In the genomic region with DNA sequence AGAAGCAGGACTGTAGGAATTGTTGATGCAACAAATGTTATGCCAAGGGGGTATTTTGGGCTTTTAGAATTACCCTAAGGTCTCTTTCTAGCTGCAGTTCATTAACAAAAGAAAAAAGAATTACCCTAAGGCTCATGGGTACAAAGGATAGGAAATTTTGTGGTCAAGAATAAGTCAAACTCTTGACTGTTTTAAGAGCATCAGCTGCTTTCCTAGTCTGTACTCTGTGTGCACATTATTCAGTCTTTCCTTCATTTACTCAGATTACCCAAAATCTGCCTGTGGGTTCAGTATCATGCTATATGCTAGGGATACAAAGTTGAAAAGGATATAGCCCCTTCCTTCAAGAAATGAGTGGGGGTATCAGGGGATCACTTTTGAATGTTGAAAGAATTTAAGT, we compare ENCODE assay signal across 13 cellular contexts. TPM values are rescaled to one million over a fixed set of nuclear protein-coding genes. Genes with fewer than 3 reads are reported as not detected.
DNase-seq lines count a peak whose midpoint lies in the region; ATAC-seq, FAIRE-seq and TF ChIP-seq lines count a peak whose summit lies in the region.
"Had no signal": no experiment of that assay in that cellular context is flagged by ENCODE, and none has a peak within 500 bp of the region (broad histone marks: within the 10 kb centered on the region; RNA-seq: fewer than 3 reads in every experiment).

No MANE protein-coding gene starts in this region.

- TF ChIP-seq POLR2A in HepG2 (IDR thresholded peaks at IDR 0.05; ENCODE audit: insufficient read depth in 1 of 2, low read depth in 2 of 2, low read length in 2 of 2) (no peak), right lobe of liver (IDR thresholded peaks at IDR 0.05) (no peak), ovary (IDR thresholded peaks at IDR 0.05) (no peak)

- H3K4me3 ChIP-seq in HepG2 (replicated peaks in 1 of 3; ENCODE audit: insufficient read depth in 1 of 3, low read depth in 2 of 3, low read length in 3 of 3) (no peak overlapping the region), right lobe of liver (no peak overlapping the region), ovary (no peak overlapping the region)

- H3K9ac ChIP-seq in HepG2 (ENCODE audit: insufficient read depth, low read depth, low read length), result no peak overlapping the region

- intact Hi-C loops in HepG2 (cut with micrococcal nuclease; ENCODE audit: unreplicated experiment) (no loop called here), right lobe of liver (cut with DNase I) (no loop called here), ovary (cut with DNase I) (no loop called here)

- no peak overlapping the region; the same call in 1 of the 2 replicates for H3K27ac Mint-ChIP-seq in WTC11
- no peak overlapping the region for H3K27ac Mint-ChIP-seq in endothelial cell (ENCODE audit: unreplicated experiment)
- peak overlapping the region; percentile 14 for H3K27ac Mint-ChIP-seq in type B pancreatic cell

- in situ Hi-C loops in HepG2 (cut with HindIII; ENCODE audit: extremely low pct_ligation_motif_present, low pct_unique_long_range_greater_than_20kb), result no loop called here

- TF ChIP-seq CTCF in HepG2 (CRISPR knock-in tag; IDR thresholded peaks at IDR 0.05) (no peak), right lobe of liver (IDR thresholded peaks at IDR 0.05) (no peak), WTC11 (IDR thresholded peaks at IDR 0.05) (no peak), endothelial cell (IDR thresholded peaks at IDR 0.05; ENCODE audit: unreplicated experiment) (no peak), type B pancreatic cell (conservative IDR thresholded peaks at IDR 0.05) (no peak), ovary (IDR thresholded peaks at IDR 0.05) (no peak)

- CTCF ChIA-PET in HepG2 (lab: Yijun Ruan, JAX; ENCODE audit: low intra/inter-chr PET ratio, low total read pairs) (no interaction called here), WTC11 (lab: Charles Lee) (interaction anchor here (0.9 to 2.9 kb wide), 3 partner anchors 27 to 167 kb away, joined by 4 to 11 read pairs (median 4); no protein-coding TSS in a partner anchor)

- BruUV-seq in HepG2 (replicated peaks; lab: Mats Ljungman, UMichigan), result no TSS peak

- H3K4me1 Mint-ChIP-seq in WTC11 (peaks cover 15% of the 10 kb centered on the region), endothelial cell (ENCODE audit: unreplicated experiment) (peaks cover 17% of the 10 kb centered on the region), type B pancreatic cell (ENCODE audit: unreplicated experiment) (no peaks in the 10 kb centered on the region)

- H3K27me3 ChIP-seq in HepG2 (ENCODE audit: control insufficient read depth in 1 of 2, insufficient read depth in 2 of 2, low read length in 2 of 2), result no peaks in the 10 kb centered on the region
- H3K27me3 ChIP-seq in right lobe of liver, result no peaks in the 10 kb centered on the region
- H3K27me3 ChIP-seq in ovary, result no peaks in the 10 kb centered on the region

- no peak for FAIRE-seq in HepG2 (lab: Jason Lieb, UNC)

- ATAC-seq in HepG2 (peak; percentile 13; the same call in 1 of the 3 replicates), right lobe of liver (no peak), WTC11 (no peak)

- H3K4me3 Mint-ChIP-seq in WTC11 (no peak overlapping the region), endothelial cell (ENCODE audit: unreplicated experiment) (peak overlapping the region; percentile 51), type B pancreatic cell (no peak overlapping the region)

- H3K27ac ChIP-seq in HepG2 (ENCODE audit: extremely low read length, insufficient read depth, low read length) (no peak overlapping the region), right lobe of liver (no peak overlapping the region), ovary (no peak overlapping the region)

- H3K27me3 Mint-ChIP-seq in WTC11 (ENCODE audit: low read depth) (no peaks in the 10 kb centered on the region), endothelial cell (ENCODE audit: unreplicated experiment) (peaks cover 2% of the 10 kb centered on the region), type B pancreatic cell (no peaks in the 10 kb centered on the region)

- H3K36me3 ChIP-seq in HepG2 (replicated peaks in 1 of 2; ENCODE audit: control insufficient read depth in 1 of 2, insufficient read depth in 2 of 2, low read length in 2 of 2), result peaks cover 4 to 22% of the 10 kb centered on the region in 2 experiments; a peak in 4 of 5 replicates
- peaks cover 0 to 30% (median 17%) of the 10 kb centered on the region in 4 donors for H3K36me3 ChIP-seq in right lobe of liver
- no peaks in the 10 kb centered on the region for H3K36me3 ChIP-seq in ovary

- peaks cover 33% of the 10 kb centered on the region for H3K36me3 Mint-ChIP-seq in WTC11
- H3K36me3 Mint-ChIP-seq in endothelial cell (ENCODE audit: low read depth, unreplicated experiment), result peaks cover 11% of the 10 kb centered on the region
- peaks cover 25% of the 10 kb centered on the region for H3K36me3 Mint-ChIP-seq in type B pancreatic cell

- H4K20me1 ChIP-seq in HepG2 (ENCODE audit: insufficient read depth, low read length), result no peaks in the 10 kb centered on the region

- H2AFZ ChIP-seq in HepG2 (ENCODE audit: low read length), result no peak overlapping the region

- H3K4me2 ChIP-seq in HepG2 (ENCODE audit: low read depth, low read length), result no peak overlapping the region

- H3K4me1 ChIP-seq in HepG2 (ENCODE audit: insufficient read depth, low read length) (no peaks in the 10 kb centered on the region), right lobe of liver (no peaks in the 10 kb centered on the region), ovary (ENCODE audit: insufficient read depth) (no peaks in the 10 kb centered on the region)

- no peak for DNase-seq in HepG2 (ENCODE audit: low spot score)
- no peak for DNase-seq in right lobe of liver
- no peak for DNase-seq in WTC11 (ENCODE audit: low spot score)
- DNase-seq in endothelial cell (ENCODE audit: low spot score), result no peak
- no peak for DNase-seq in type B pancreatic cell (ENCODE audit: extremely low spot score, unreplicated experiment)
- no peak for DNase-seq in cortex of kidney (lab: John Stamatoyannopoulos, UW)
- DNase-seq in ovary, result no peak
- DNase-seq in T-helper 2 cell, result no peak
- DNase-seq: H7, Kasumi-1, NCI-H187 treated with DMSO at 0.1 percent for 48 hours, NCI-H446, NCI-H748 treated with DMSO at 0.1 percent for 48 hours had no signal

- TF ChIP-seq EP300 in HepG2 (IDR thresholded peaks at IDR 0.05; ENCODE audit: low read depth in 2 of 2, low read length in 2 of 2), result no peak
- no peak for TF ChIP-seq EP300 in HepG2 (CRISPR knock-in tag; IDR thresholded peaks at IDR 0.05; ENCODE audit: borderline replicate concordance)
- no peak for TF ChIP-seq EP300 in ovary (IDR thresholded peaks at IDR 0.05)

- no peaks in the 10 kb centered on the region for H3K79me2 ChIP-seq in HepG2 (ENCODE audit: insufficient read depth, low read length)

- TF ChIP-seq RAD21 in HepG2 (CRISPR knock-in tag; IDR thresholded peaks at IDR 0.05), result no peak

- H3K9me3 Mint-ChIP-seq in WTC11 (no peaks in the 10 kb centered on the region), endothelial cell (ENCODE audit: unreplicated experiment) (no peaks in the 10 kb centered on the region), type B pancreatic cell (peaks cover 8% of the 10 kb centered on the region)

- H3K9me3 ChIP-seq in HepG2 (ENCODE audit: low read length) (no peaks in the 10 kb centered on the region), right lobe of liver (no peaks in the 10 kb centered on the region), ovary (no peaks in the 10 kb centered on the region)

- POLR2A ChIA-PET in HepG2 (lab: Yijun Ruan, JAX), result no interaction called here
- POLR2A ChIA-PET in WTC11 (lab: Charles Lee), result no interaction called here

RNA-seq across cellular contexts. Expression of gene CCDC88C, which starts 36.5 kb away (rescaled TPM):
- total RNA-seq in HepG2 (2016; rRNA removed; fragmentation: Illumina TruSeq; extraction: Trizol) (10.4 and 11.7 TPM in 2 replicates), right lobe of liver (1 to 10 TPM; 1.2 to 5.7 (median 3.1) TPM), WTC11 (2021) (46.4 to 64.8 TPM (median 46.6 TPM) in 3 replicates), endothelial cell (ENCODE audit: unreplicated experiment) (48.2 TPM), type B pancreatic cell (ENCODE audit: low replicate concordance) (24.4 and 39.3 TPM in 2 replicates), ovary (10 to 100 TPM in 1 of 7 donors, 1 to 10 TPM in 6; 2.0 to 17.7 (median 5.1) TPM)
- total RNA-seq in HepG2 (2016; cell fraction: cytosol; rRNA removed; fragmentation: Illumina TruSeq; extraction: Trizol; ENCODE audit: low read depth), result 7.1 and 8.3 TPM in 2 replicates
- 7.7 and 11.4 TPM in 2 replicates for total RNA-seq in HepG2 (2016; cell fraction: insoluble cytoplasmic fraction; rRNA removed; fragmentation: Illumina TruSeq; extraction: Trizol)
- 8.7 and 9.6 TPM in 2 replicates for total RNA-seq in HepG2 (2016; cell fraction: membrane; rRNA removed; fragmentation: Illumina TruSeq; extraction: Trizol)
- 17.4 and 18.0 TPM in 2 replicates for total RNA-seq in HepG2 (2016; cell fraction: nucleus; rRNA removed; fragmentation: Illumina TruSeq; extraction: Trizol)
- polyA plus RNA-seq in HepG2 (2011; rRNA removed) (3.6 and 4.3 TPM in 2 replicates), ovary (1 to 10 TPM; 2.3 to 3.1 TPM)
- polyA plus RNA-seq in HepG2 (2011; cell fraction: cytosol; rRNA removed), result 2.3 and 3.2 TPM in 2 replicates
- 11.4 and 12.1 TPM in 2 replicates for polyA plus RNA-seq in HepG2 (2011; cell fraction: nucleus; rRNA removed)
- polyA plus RNA-seq in HepG2 (2012), result 3.7 and 5.3 TPM in 2 replicates
- 5.2 and 5.3 TPM in 2 replicates for polyA plus RNA-seq in HepG2 (2016; cell fraction: cytosol; fragmentation: Illumina TruSeq; extraction: Trizol; ENCODE audit: low read depth)
- polyA plus RNA-seq in HepG2 (2016; cell fraction: insoluble cytoplasmic fraction; fragmentation: Illumina TruSeq; extraction: Trizol; ENCODE audit: low read depth), result 8.0 and 9.8 TPM in 2 replicates
- 5.3 and 5.8 TPM in 2 replicates for polyA plus RNA-seq in HepG2 (2016; cell fraction: membrane; fragmentation: Illumina TruSeq; extraction: Trizol; ENCODE audit: low read depth)
- 18.1 and 18.5 TPM in 2 replicates for polyA plus RNA-seq in HepG2 (2016; cell fraction: nucleus; fragmentation: Illumina TruSeq; extraction: Trizol; ENCODE audit: insufficient read depth, low read depth)
- 12.3 and 15.2 TPM in 2 replicates for polyA minus RNA-seq in HepG2 (2011; rRNA and poly(A)+ RNA removed; ENCODE audit: low replicate concordance)
- polyA minus RNA-seq in HepG2 (2011; cell fraction: cytosol; rRNA and poly(A)+ RNA removed), result 4.3 and 4.5 TPM in 2 replicates
- polyA minus RNA-seq in HepG2 (2011; cell fraction: nucleus; rRNA and poly(A)+ RNA removed), result 14.3 and 24.1 TPM in 2 replicates

RNA-seq across cellular contexts. Expression of gene PPP4R3A, which starts 56.0 kb away (rescaled TPM):
- total RNA-seq in HepG2 (2016; rRNA removed; fragmentation: Illumina TruSeq; extraction: Trizol) (57.4 and 89.0 TPM in 2 replicates), right lobe of liver (10 to 100 TPM; 30.5 to 45.9 (median 39.6) TPM), WTC11 (2021) (102 to 124 TPM (median 105 TPM) in 3 replicates), endothelial cell (ENCODE audit: unreplicated experiment) (89.7 TPM), type B pancreatic cell (ENCODE audit: low replicate concordance) (111 and 130 TPM in 2 replicates), ovary (10 to 100 TPM; 59.5 to 86.3 (median 74.7) TPM)
- 19.7 and 21.2 TPM in 2 replicates for total RNA-seq in HepG2 (2016; cell fraction: cytosol; rRNA removed; fragmentation: Illumina TruSeq; extraction: Trizol; ENCODE audit: low read depth)
- total RNA-seq in HepG2 (2016; cell fraction: insoluble cytoplasmic fraction; rRNA removed; fragmentation: Illumina TruSeq; extraction: Trizol), result 60.8 and 82.7 TPM in 2 replicates
- 40.5 and 42.1 TPM in 2 replicates for total RNA-seq in HepG2 (2016; cell fraction: membrane; rRNA removed; fragmentation: Illumina TruSeq; extraction: Trizol)
- 63.0 and 72.1 TPM in 2 replicates for total RNA-seq in HepG2 (2016; cell fraction: nucleus; rRNA removed; fragmentation: Illumina TruSeq; extraction: Trizol)
- polyA plus RNA-seq in HepG2 (2011; rRNA removed) (22.3 and 22.5 TPM in 2 replicates), ovary (10 to 100 TPM; 50.0 to 50.3 TPM)
- polyA plus RNA-seq in HepG2 (2011; cell fraction: cytosol; rRNA removed), result 11.4 and 17.4 TPM in 2 replicates
- polyA plus RNA-seq in HepG2 (2011; cell fraction: nucleus; rRNA removed), result 26.8 and 27.5 TPM in 2 replicates
- 39.0 and 43.9 TPM in 2 replicates for polyA plus RNA-seq in HepG2 (2012)
- 4.7 and 5.3 TPM in 2 replicates for polyA plus RNA-seq in HepG2 (2016; cell fraction: cytosol; fragmentation: Illumina TruSeq; extraction: Trizol; ENCODE audit: low read depth)
- 74.1 and 82.9 TPM in 2 replicates for polyA plus RNA-seq in HepG2 (2016; cell fraction: insoluble cytoplasmic fraction; fragmentation: Illumina TruSeq; extraction: Trizol; ENCODE audit: low read depth)
- 18.0 and 19.0 TPM in 2 replicates for polyA plus RNA-seq in HepG2 (2016; cell fraction: membrane; fragmentation: Illumina TruSeq; extraction: Trizol; ENCODE audit: low read depth)
- 99.9 and 101 TPM in 2 replicates for polyA plus RNA-seq in HepG2 (2016; cell fraction: nucleus; fragmentation: Illumina TruSeq; extraction: Trizol; ENCODE audit: insufficient read depth, low read depth)
- polyA minus RNA-seq in HepG2 (2011; rRNA and poly(A)+ RNA removed; ENCODE audit: low replicate concordance), result 16.2 and 31.7 TPM in 2 replicates
- polyA minus RNA-seq in HepG2 (2011; cell fraction: cytosol; rRNA and poly(A)+ RNA removed), result 26.6 and 29.5 TPM in 2 replicates
- polyA minus RNA-seq in HepG2 (2011; cell fraction: nucleus; rRNA and poly(A)+ RNA removed), result 68.9 and 69.3 TPM in 2 replicates
